Comparison of ENCODE assay signal across 35 cellular contexts in genomic region chr17:81128774-81129173, GRCh38. TPM values are rescaled to one million over a fixed set of nuclear protein-coding genes. Genes with fewer than 3 reads are reported as not detected.
DNase-seq lines count a peak whose midpoint lies in the region; ATAC-seq and TF ChIP-seq lines count a peak whose summit lies in the region.
"Had no signal": no experiment of that assay in that cellular context is flagged by ENCODE, and none has a peak within 500 bp of the region (broad histone marks: within the 10 kb centered on the region; RNA-seq: fewer than 3 reads in every experiment).

No MANE protein-coding gene starts in this region.

- H3K9me3 ChIP-seq in Panc1 (ENCODE audit: control insufficient read depth, insufficient read depth, low read depth, low read length) (no peaks in the 10 kb centered on the region), sigmoid colon (no peaks in the 10 kb centered on the region)
- H3K9me3 ChIP-seq: BLaER1 treated with 17β-estradiol and CSF1 and Interleukin-3, amounts not matched to agents 10 nM and 100 nM; HAP-1; lower lobe of right lung; prostate gland; SJSA1; tibial artery had no signal

- intact Hi-C loops in Panc1 (cut with micrococcal nuclease; ENCODE audit: unreplicated experiment) (no loop called here), dorsolateral prefrontal cortex (cut with DNase I) (no loop called here), sigmoid colon (cut with DNase I) (no loop called here)

- H3K27ac Mint-ChIP-seq in endothelial cell (ENCODE audit: unreplicated experiment), result no peak overlapping the region
- H3K27ac Mint-ChIP-seq: activated CD4-positive, alpha-beta memory T cell treated with anti-CD3 and anti-CD28 coated beads for 36 hours; activated naive CD4-positive, alpha-beta T cell treated with anti-CD3 and anti-CD28 coated beads, Interleukin-2, amount 10 ng/mL, durations not matched to agents 7 days and 5 days; activated T-helper 1 cell treated with anti-CD3 and anti-CD28 coated beads, Interleukin-12 subunit alpha, Interleukin-12 subunit beta, Interleukin-2, Interleukin-4 antibody, amounts not matched to agents 30 ng/mL and 10 ng/mL and 1 ng/mL, durations not matched to agents 14 hours and 24 hours and 36 hours; endodermal cell; nephron progenitor cell; stimulated activated naive CD8-positive, alpha-beta T cell treated with anti-CD3 and anti-CD28 coated beads, Interleukin-15, Interleukin-2, amounts not matched to agents 100 ng/mL and 50 ng/mL, for 24 hours; T-cell had no signal

- H3K27me3 ChIP-seq in Panc1 (ENCODE audit: control insufficient read depth, insufficient read depth, low read length) (no peaks in the 10 kb centered on the region), dorsolateral prefrontal cortex (no peaks in the 10 kb centered on the region), sigmoid colon (no peaks in the 10 kb centered on the region)
- H3K27me3 ChIP-seq: BLaER1 treated with 17β-estradiol and CSF1 and Interleukin-3, amounts not matched to agents 10 nM and 100 nM had no signal

- H3K36me3 Mint-ChIP-seq in endothelial cell (ENCODE audit: low read depth, unreplicated experiment), result no peaks in the 10 kb centered on the region
- H3K36me3 Mint-ChIP-seq: activated CD4-positive, alpha-beta memory T cell treated with anti-CD3 and anti-CD28 coated beads for 36 hours; activated naive CD4-positive, alpha-beta T cell treated with anti-CD3 and anti-CD28 coated beads, Interleukin-2, amount 10 ng/mL, durations not matched to agents 7 days and 5 days; T-cell had no signal

- WGBS in sigmoid colon, 2 donors, result 89 to 95% methylated on average over 23 of the region's 23 CpGs

- TF ChIP-seq CTCF in Panc1 (IDR thresholded peaks at IDR 0.05) (no peak), dorsolateral prefrontal cortex (IDR thresholded peaks at IDR 0.05 in 54 of 56, conservative IDR thresholded peaks at IDR 0.05 in 2 of 56; ENCODE audit: low read depth in 1 of 56, partially characterized antibody in 56 of 56) (no peak), sigmoid colon (IDR thresholded peaks at IDR 0.05) (no peak), foreskin fibroblast (IDR thresholded peaks at IDR 0.05; ENCODE audit: low read depth, low read length) (no peak), endothelial cell (IDR thresholded peaks at IDR 0.05; ENCODE audit: unreplicated experiment) (no peak)

- ATAC-seq in Panc1, result peak; percentile 16; the same call in 1 of the 2 replicates
- no peak for ATAC-seq in HG02938 (IDR thresholded peaks at IDR 0.05; ENCODE audit: unreplicated experiment)
- ATAC-seq: lower lobe of right lung, T-cell had no signal

- no peaks in the 10 kb centered on the region for H3K36me3 ChIP-seq in Panc1 (ENCODE audit: control insufficient read depth, insufficient read depth, low read length)
- no peaks in the 10 kb centered on the region for H3K36me3 ChIP-seq in sigmoid colon
- H3K36me3 ChIP-seq: BLaER1 treated with 17β-estradiol and CSF1 and Interleukin-3, amounts not matched to agents 10 nM and 100 nM; HAP-1; prostate gland; SJSA1; tibial artery had no signal

- H3K27ac ChIP-seq in Panc1 (ENCODE audit: low read length) (no peak overlapping the region), dorsolateral prefrontal cortex (peak overlapping the region; percentile 92 to 100 (median 99)), sigmoid colon (peak overlapping the region; percentile 38 to 65 (median 52))
- H3K27ac ChIP-seq: BLaER1 treated with 17β-estradiol and CSF1 and Interleukin-3, amounts not matched to agents 10 nM and 100 nM; KMS-11; lower lobe of right lung; prostate gland; SJSA1; tibial artery had no signal

- POLR2A ChIA-PET in Panc1 (lab: Charles Lee), result no interaction called here

- TF ChIP-seq EP300 in sigmoid colon (IDR thresholded peaks at IDR 0.05), result no peak

- H3K4me3 Mint-ChIP-seq in endothelial cell (ENCODE audit: unreplicated experiment), result no peak overlapping the region
- H3K4me3 Mint-ChIP-seq: activated CD4-positive, alpha-beta memory T cell treated with anti-CD3 and anti-CD28 coated beads for 36 hours; activated naive CD4-positive, alpha-beta T cell treated with anti-CD3 and anti-CD28 coated beads, Interleukin-2, amount 10 ng/mL, durations not matched to agents 7 days and 5 days; activated T-helper 1 cell treated with anti-CD3 and anti-CD28 coated beads, Interleukin-12 subunit alpha, Interleukin-12 subunit beta, Interleukin-2, Interleukin-4 antibody, amounts not matched to agents 30 ng/mL and 10 ng/mL and 1 ng/mL, durations not matched to agents 14 hours and 24 hours and 36 hours; endodermal cell; nephron progenitor cell; stimulated activated naive CD8-positive, alpha-beta T cell treated with anti-CD3 and anti-CD28 coated beads, Interleukin-15, Interleukin-2, amounts not matched to agents 100 ng/mL and 50 ng/mL, for 24 hours; T-cell had no signal

- no peaks in the 10 kb centered on the region for H3K9me3 Mint-ChIP-seq in endothelial cell (ENCODE audit: unreplicated experiment)
- H3K9me3 Mint-ChIP-seq: activated CD4-positive, alpha-beta memory T cell treated with anti-CD3 and anti-CD28 coated beads for 36 hours; activated naive CD4-positive, alpha-beta T cell treated with anti-CD3 and anti-CD28 coated beads, Interleukin-2, amount 10 ng/mL, durations not matched to agents 7 days and 5 days; activated T-helper 1 cell treated with anti-CD3 and anti-CD28 coated beads, Interleukin-12 subunit alpha, Interleukin-12 subunit beta, Interleukin-2, Interleukin-4 antibody, amounts not matched to agents 30 ng/mL and 10 ng/mL and 1 ng/mL, durations not matched to agents 14 hours and 24 hours and 36 hours; endodermal cell; nephron progenitor cell; stimulated activated naive CD8-positive, alpha-beta T cell treated with anti-CD3 and anti-CD28 coated beads, Interleukin-15, Interleukin-2, amounts not matched to agents 100 ng/mL and 50 ng/mL, for 24 hours; T-cell had no signal

- BruUV-seq in Panc1 (replicated peaks; lab: Mats Ljungman, UMichigan), result no TSS peak

- TF ChIP-seq POLR2A in sigmoid colon (IDR thresholded peaks at IDR 0.05), result peak in 1 of 2 donors; percentile 19

- in situ Hi-C loops in Panc1 (cut with HindIII; ENCODE audit: low pct_unique_long_range_greater_than_20kb, low sequenced_read_pairs), result no loop called here

- H3K4me1 ChIP-seq in Panc1 (ENCODE audit: control insufficient read depth, insufficient read depth, low read length) (peaks cover 16% of the 10 kb centered on the region), sigmoid colon (no peaks in the 10 kb centered on the region)
- H3K4me1 ChIP-seq: HAP-1, prostate gland, SJSA1, tibial artery had no signal

- CTCF ChIA-PET in Panc1 (lab: Charles Lee), result no interaction called here

- no peak for DNase-seq in Panc1 (ENCODE audit: low read depth, low spot score)
- DNase-seq in dorsolateral prefrontal cortex, result peak; percentile 44 to 97 (median 94)
- DNase-seq in inferior parietal cortex (ENCODE audit: extremely low spot score), result peak; percentile 80
- no peak for DNase-seq in sigmoid colon
- no peak for DNase-seq in D341Med (ENCODE audit: low spot score)
- no peak for DNase-seq in foreskin fibroblast
- DNase-seq in endothelial cell (ENCODE audit: low spot score), result no peak
- DNase-seq: ACHN; activated CD4-positive, alpha-beta memory T cell treated with anti-CD3 and anti-CD28 coated beads for 36 hours; activated CD4-positive, CD25-positive, alpha-beta regulatory T cell; activated CD8-positive, alpha-beta memory T cell treated with anti-CD3 and anti-CD28 coated beads, Interleukin-2, amount 50 U/mL, for 4 hours; activated naive CD4-positive, alpha-beta T cell treated with anti-CD3 and anti-CD28 coated beads, Interleukin-2, amount 10 ng/mL, durations not matched to agents 7 days and 5 days; cortex of kidney; kidney; lower lobe of right lung; MM.1S; NCI-H1417 treated with DMSO at 0.1 percent for 48 hours; NCI-H2081 treated with DMSO at 0.1 percent for 48 hours; NCI-H226; NCI-H82; nephron progenitor cell; RPMI8226; T-cell; tibial artery had no signal

- H3K4me1 Mint-ChIP-seq in endothelial cell (ENCODE audit: unreplicated experiment), result no peaks in the 10 kb centered on the region
- H3K4me1 Mint-ChIP-seq: activated naive CD4-positive, alpha-beta T cell treated with anti-CD3 and anti-CD28 coated beads, Interleukin-2, amount 10 ng/mL, durations not matched to agents 7 days and 5 days; endodermal cell; T-cell had no signal

- H3K4me3 ChIP-seq in Panc1 (ENCODE audit: low read depth in 2 of 2, low read length in 2 of 2) (no peak overlapping the region), dorsolateral prefrontal cortex (peak overlapping the region; percentile 33 to 91 (median 66)), sigmoid colon (peak overlapping the region in 3 of 4 donors; percentile 15 to 32 (median 25)), foreskin fibroblast (ENCODE audit: low read depth in 1 of 2, low read length in 2 of 2) (no peak overlapping the region)
- H3K4me3 ChIP-seq: BLaER1 treated with 17β-estradiol and CSF1 and Interleukin-3, amounts not matched to agents 10 nM and 100 nM; HAP-1; lower lobe of right lung; prostate gland; SJSA1; skin epidermis; tibial artery had no signal

- peaks cover 1% of the 10 kb centered on the region for H3K27me3 Mint-ChIP-seq in endothelial cell (ENCODE audit: unreplicated experiment)
- H3K27me3 Mint-ChIP-seq: activated CD4-positive, alpha-beta memory T cell treated with anti-CD3 and anti-CD28 coated beads for 36 hours; activated naive CD4-positive, alpha-beta T cell treated with anti-CD3 and anti-CD28 coated beads, Interleukin-2, amount 10 ng/mL, durations not matched to agents 7 days and 5 days; stimulated activated naive CD8-positive, alpha-beta T cell treated with anti-CD3 and anti-CD28 coated beads, Interleukin-15, Interleukin-2, amounts not matched to agents 100 ng/mL and 50 ng/mL, for 24 hours; T-cell had no signal

RNA-seq across cellular contexts. Expression of gene PVALEF, which starts 36.5 kb away (rescaled TPM):
- total RNA-seq in Panc1 (2021; ENCODE audit: unreplicated experiment), result not detected
- not detected for polyA plus RNA-seq in Panc1 (2012; ENCODE audit: insufficient read length)
- total RNA-seq in dorsolateral prefrontal cortex, result 1 to 10 TPM in 23 of 120 experiments, under 1 TPM in 78, not detected in 19; 0.35 to 2.6 (median 0.77) TPM
- not detected for total RNA-seq in sigmoid colon
- not detected for polyA plus RNA-seq in sigmoid colon
- not detected for total RNA-seq in endothelial cell (ENCODE audit: unreplicated experiment)
- total RNA-seq: activated CD4-positive, alpha-beta memory T cell treated with anti-CD3 and anti-CD28 coated beads for 36 hours; activated T-helper 1 cell treated with anti-CD3 and anti-CD28 coated beads, Interleukin-12 subunit alpha, Interleukin-12 subunit beta, Interleukin-2, Interleukin-4 antibody, amounts not matched to agents 30 ng/mL and 10 ng/mL and 1 ng/mL, durations not matched to agents 14 hours and 24 hours and 36 hours; bronchial epithelial cell; endodermal cell; kidney; lower lobe of right lung; prostate gland; SJSA1; T-cell had no signal

RNA-seq across cellular contexts. Expression of gene AATK, which starts 37.2 kb away (rescaled TPM):
- total RNA-seq in Panc1 (2021; ENCODE audit: unreplicated experiment), result 3.7 TPM
- polyA plus RNA-seq in Panc1 (2012; ENCODE audit: insufficient read length), result 6.9 TPM
- total RNA-seq in dorsolateral prefrontal cortex, result 100 to 1,000 TPM; 143 to 915 (median 275) TPM
- 1 to 10 TPM in 3 of 4 donors, under 1 TPM in 1; 0.16 to 9.6 (median 5.4) TPM for total RNA-seq in sigmoid colon
- polyA plus RNA-seq in sigmoid colon, result 1 to 10 TPM in 2 of 3 donors, under 1 TPM in 1; 0.69 to 4.2 (median 4.1) TPM
- total RNA-seq in endothelial cell (ENCODE audit: unreplicated experiment), result 7.7 TPM

Comparison
In these comparisons a context has a peak if more than half of its experiments do, and no peak if none do; other contexts are left out.
1. DNase-seq: peak in dorsolateral prefrontal cortex (10 of 10) and inferior parietal cortex (single experiment); none in Panc1 (single experiment), sigmoid colon (single experiment), D341Med (single experiment), foreskin fibroblast (0 of 2) and endothelial cell (single experiment).
2. H3K4me3 ChIP-seq: peak in dorsolateral prefrontal cortex (59 of 59) and sigmoid colon (3 of 4); none in Panc1 (0 of 2) and foreskin fibroblast (0 of 2).
3. RNA of gene AATK, which starts 37.2 kb away (total RNA-seq): 143 to 915 TPM in dorsolateral prefrontal cortex; 7.7 TPM in endothelial cell (single experiment), 0.16 to 9.6 TPM in sigmoid colon and 3.7 TPM in Panc1 (single experiment); every median in the first group is over 10 times any median in the second.